In the genomic region with DNA sequence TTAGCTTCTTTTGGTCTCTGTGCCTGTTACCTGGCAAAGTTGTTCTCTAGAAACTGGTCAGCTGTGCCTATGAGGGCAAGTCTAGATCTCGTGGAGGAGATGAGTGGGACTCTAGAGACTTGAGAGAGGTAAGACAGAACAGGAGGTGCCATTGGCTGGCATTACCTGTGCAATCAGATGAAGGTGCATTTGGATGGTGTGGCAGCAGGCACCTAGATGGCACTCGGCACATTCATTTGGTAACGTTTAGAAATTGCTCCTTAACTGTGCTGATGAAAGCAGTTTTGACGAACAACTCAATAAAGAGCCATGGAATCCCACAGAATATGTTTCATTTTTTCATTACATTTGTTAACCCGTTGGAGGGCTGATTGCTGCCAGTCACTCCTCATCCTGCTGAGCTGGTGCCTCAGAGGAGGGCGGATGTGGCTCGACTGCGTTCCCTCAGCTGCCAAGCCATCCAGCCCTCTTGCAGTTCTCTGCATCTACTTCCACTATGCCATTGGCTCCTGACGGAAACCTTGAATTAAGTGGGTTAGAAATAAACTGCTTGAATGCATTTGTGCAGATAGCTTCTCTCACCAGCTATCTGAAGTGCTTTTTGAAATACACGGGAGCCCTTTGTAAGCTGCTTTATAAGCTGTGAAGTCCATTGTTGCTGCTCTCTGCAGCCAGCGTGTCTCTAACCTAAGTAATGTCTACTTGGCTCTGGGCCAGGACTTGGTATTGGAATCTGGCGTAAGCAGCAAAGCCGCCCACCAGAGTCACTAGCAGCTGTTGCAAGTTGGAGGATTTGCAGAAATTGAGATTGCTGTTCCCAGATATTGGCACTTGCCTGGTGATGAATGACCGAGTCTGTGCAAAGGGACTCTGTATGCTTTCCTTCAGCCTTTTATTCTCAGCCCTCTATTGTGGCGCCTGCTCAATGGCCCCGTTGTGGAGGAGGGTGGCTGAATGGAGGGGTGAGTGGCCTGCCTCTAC, we compare ENCODE assay signal across 11 cellular contexts.
DNase-seq lines count a peak whose midpoint lies in the region; ATAC-seq and TF ChIP-seq lines count a peak whose summit lies in the region.
"Had no signal": no experiment of that assay in that cellular context is flagged by ENCODE, and none has a peak within 500 bp of the region (broad histone marks: within the 10 kb centered on the region; RNA-seq: fewer than 3 reads in every experiment).

No MANE protein-coding gene starts in this region.

- no peak overlapping the region for H3K4me3 ChIP-seq in skeletal muscle cell (ENCODE audit: low read depth, low read length)
- H3K4me3 ChIP-seq: skin epidermis had no signal

- peaks cover 45% of the 10 kb centered on the region for H3K36me3 Mint-ChIP-seq in MCF 10A (ENCODE audit: insufficient read depth, unreplicated experiment)
- peaks cover 7% of the 10 kb centered on the region for H3K36me3 Mint-ChIP-seq in effector memory CD8-positive, alpha-beta T cell (ENCODE audit: insufficient read depth)

- no peaks in the 10 kb centered on the region for H3K27me3 Mint-ChIP-seq in MCF 10A (ENCODE audit: insufficient read depth, unreplicated experiment)
- H3K27me3 Mint-ChIP-seq in effector memory CD8-positive, alpha-beta T cell = no peaks in the 10 kb centered on the region

- intact Hi-C loops in MCF 10A (cut with micrococcal nuclease) = no loop called here

- peaks cover 2% of the 10 kb centered on the region for H3K4me1 Mint-ChIP-seq in MCF 10A (ENCODE audit: insufficient read depth, unreplicated experiment)
- H3K4me1 Mint-ChIP-seq in effector memory CD8-positive, alpha-beta T cell (ENCODE audit: low read depth in 2 of 2) = peaks cover 5 to 7% of the 10 kb centered on the region in 2 donors

- BruUV-seq in MCF 10A (replicated peaks; lab: Mats Ljungman, UMichigan) = no TSS peak

- H3K4me3 Mint-ChIP-seq in MCF 10A (ENCODE audit: unreplicated experiment) = no peak overlapping the region
- H3K4me3 Mint-ChIP-seq in effector memory CD8-positive, alpha-beta T cell = no peak overlapping the region
- H3K4me3 Mint-ChIP-seq: activated T-helper 1 cell treated with anti-CD3 and anti-CD28 coated beads, Interleukin-12 subunit alpha, Interleukin-12 subunit beta, Interleukin-2, Interleukin-4 antibody, amounts not matched to agents 30 ng/mL and 10 ng/mL and 1 ng/mL, durations not matched to agents 14 hours and 24 hours and 36 hours had no signal

- POLR2A ChIA-PET in MCF 10A (lab: Yijun Ruan, JAX) = no interaction called here

- no peak for ATAC-seq in effector memory CD8-positive, alpha-beta T cell (replicated peaks)

- CTCF ChIA-PET in MCF 10A (lab: Yijun Ruan, JAX) = interaction anchor here (0.6 to 0.7 kb wide), 4 partner anchors 9 to 190 kb away, joined by 3 to 4 read pairs (median 3); no protein-coding TSS in a partner anchor

- no peaks in the 10 kb centered on the region for H3K9me3 Mint-ChIP-seq in MCF 10A (ENCODE audit: unreplicated experiment)
- no peaks in the 10 kb centered on the region for H3K9me3 Mint-ChIP-seq in effector memory CD8-positive, alpha-beta T cell
- H3K9me3 Mint-ChIP-seq: activated T-helper 1 cell treated with anti-CD3 and anti-CD28 coated beads, Interleukin-12 subunit alpha, Interleukin-12 subunit beta, Interleukin-2, Interleukin-4 antibody, amounts not matched to agents 30 ng/mL and 10 ng/mL and 1 ng/mL, durations not matched to agents 14 hours and 24 hours and 36 hours had no signal

- TF ChIP-seq CTCF in MCF 10A (IDR thresholded peaks at IDR 0.05; ENCODE audit: unreplicated experiment) = no peak

- DNase-seq in NCI-H510A (lab: John Stamatoyannopoulos, UW) (peak; percentile 20), NCI-H510A treated with DMSO at 0.1 percent for 48 hours (lab: John Stamatoyannopoulos, UW) (no peak), NCI-H69 (lab: John Stamatoyannopoulos, UW) (peak; percentile 82), fibroblast of peridontal ligament (ENCODE audit: extremely low read depth) (peak; percentile 39), skeletal muscle cell (ENCODE audit: low read depth) (peak; percentile 62), MCF 10A (ENCODE audit: unreplicated experiment) (no peak), AG08395 (ENCODE audit: low spot score) (no peak)
- no peak for DNase-seq in effector memory CD8-positive, alpha-beta T cell
- DNase-seq: cortex of kidney had no signal

- H3K27ac Mint-ChIP-seq in MCF 10A (ENCODE audit: low read depth, unreplicated experiment) = no peak overlapping the region
- no peak overlapping the region for H3K27ac Mint-ChIP-seq in effector memory CD8-positive, alpha-beta T cell
- H3K27ac Mint-ChIP-seq: activated T-helper 1 cell treated with anti-CD3 and anti-CD28 coated beads, Interleukin-12 subunit alpha, Interleukin-12 subunit beta, Interleukin-2, Interleukin-4 antibody, amounts not matched to agents 30 ng/mL and 10 ng/mL and 1 ng/mL, durations not matched to agents 14 hours and 24 hours and 36 hours had no signal

Comparison
In these comparisons a context has a peak if more than half of its experiments do, and no peak if none do; other contexts are left out.
1. DNase-seq: peak in NCI-H510A (single experiment), NCI-H69 (single experiment), fibroblast of peridontal ligament (single experiment) and skeletal muscle cell (single experiment); none in NCI-H510A treated with DMSO at 0.1 percent for 48 hours (single experiment), MCF 10A (single experiment), AG08395 (single experiment) and effector memory CD8-positive, alpha-beta T cell (0 of 3).